Comparison of ENCODE assay signal across 6 cellular contexts in the genomic region with DNA sequence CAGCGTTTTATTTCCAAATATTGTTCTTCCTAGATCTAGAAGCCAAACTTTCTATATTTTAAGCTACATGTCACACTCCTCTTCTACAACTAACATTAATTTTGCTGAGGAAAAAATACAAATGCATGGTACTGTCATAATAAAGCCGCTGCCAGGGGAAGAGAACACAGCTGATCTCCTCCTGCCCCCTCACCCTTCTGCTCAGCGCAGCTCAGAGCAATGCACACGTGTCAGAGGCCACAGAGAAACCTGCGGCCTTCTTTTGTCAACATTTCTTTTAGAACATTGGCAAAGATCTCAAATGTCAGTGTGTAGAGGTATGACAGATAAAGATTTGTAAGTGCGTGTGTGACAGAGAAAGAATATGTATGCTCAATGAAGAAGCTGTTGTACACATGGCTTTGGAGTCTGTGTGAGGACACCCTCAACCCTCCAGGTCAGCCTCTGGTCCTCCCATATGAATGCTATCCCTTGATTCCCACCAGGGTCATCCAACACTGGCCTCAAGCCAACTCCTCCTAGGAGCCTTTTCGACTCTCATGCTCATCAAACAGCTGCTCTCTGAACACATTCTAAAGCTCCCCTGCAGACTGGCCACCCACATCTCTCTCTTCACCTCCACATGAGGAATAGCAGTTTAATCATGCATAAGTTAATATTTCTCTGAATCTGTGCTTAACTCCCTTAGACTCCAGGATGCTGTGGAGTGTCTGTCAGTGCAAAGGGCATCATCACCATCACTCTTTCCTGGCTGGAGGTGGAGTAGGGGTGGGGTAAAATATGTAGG. TPM values are rescaled to one million over a fixed set of nuclear protein-coding genes. Genes with fewer than 3 reads are reported as not detected.
"Had no signal": no experiment of that assay in that cellular context is flagged by ENCODE, and none has a peak within 500 bp of the region (broad histone marks: within the 10 kb centered on the region; RNA-seq: fewer than 3 reads in every experiment).

No MANE protein-coding gene starts in this region.

- DNase-seq: H9, HCEC 1CT, IMR-90 had no signal

- ATAC-seq: GM23338 had no signal

RNA-seq across cellular contexts. Expression of a gene that starts 40.9 kb away (rescaled TPM):
- total RNA-seq: GM23338, H1, H9, HT-29, IMR-90 had no signal

RNA-seq across cellular contexts. Expression of a gene that starts 43.4 kb away (rescaled TPM):
- total RNA-seq: HT-29 had no signal
